In genomic region chr12:116174904-116175303, GRCh38 we compare ENCODE assay signal across 15 cellular contexts.
"Had no signal": no experiment of that assay in that cellular context is flagged by ENCODE, and none has a peak within 500 bp of the region (broad histone marks: within the 10 kb centered on the region; RNA-seq: fewer than 3 reads in every experiment).

No MANE protein-coding gene starts in this region.

- H3K4me3 Mint-ChIP-seq: immature natural killer cell, neural crest cell had no signal

- DNase-seq: colonic mucosa; dermis blood vessel endothelial cell; esophagus squamous epithelium; foreskin fibroblast; immature natural killer cell; left ventricle myocardium superior; mesendoderm; naive thymus-derived CD4-positive, alpha-beta T cell; posterior cingulate gyrus; sigmoid colon; stimulated activated CD4-positive, alpha-beta T cell treated with anti-CD3 and anti-CD28 coated beads, Interleukin-12 subunit alpha, Interleukin-12 subunit beta, amount 100 ng/mL, for 4 hours; stimulated activated naive CD4-positive, alpha-beta T cell treated with Interleukin-2 at 50 U/mL for 16 hours had no signal

- H3K9me3 ChIP-seq: colonic mucosa, esophagus squamous epithelium, sigmoid colon, tibial nerve had no signal

- H3K9me3 Mint-ChIP-seq: immature natural killer cell, neural crest cell had no signal

- H3K27ac Mint-ChIP-seq: immature natural killer cell had no signal

- ATAC-seq: left ventricle myocardium superior; naive thymus-derived CD4-positive, alpha-beta T cell had no signal

- H3K27me3 ChIP-seq: colonic mucosa, esophagus squamous epithelium, sigmoid colon, tibial nerve had no signal

- H3K36me3 Mint-ChIP-seq: immature natural killer cell had no signal

- H3K27ac ChIP-seq: colonic mucosa, esophagus squamous epithelium, sigmoid colon, skin epidermis, tibial nerve had no signal

- H3K27me3 Mint-ChIP-seq: naive thymus-derived CD4-positive, alpha-beta T cell had no signal

- H3K4me1 ChIP-seq: colonic mucosa had no signal
